Comparison of ENCODE assay signal across 12 cellular contexts in the genomic region with DNA sequence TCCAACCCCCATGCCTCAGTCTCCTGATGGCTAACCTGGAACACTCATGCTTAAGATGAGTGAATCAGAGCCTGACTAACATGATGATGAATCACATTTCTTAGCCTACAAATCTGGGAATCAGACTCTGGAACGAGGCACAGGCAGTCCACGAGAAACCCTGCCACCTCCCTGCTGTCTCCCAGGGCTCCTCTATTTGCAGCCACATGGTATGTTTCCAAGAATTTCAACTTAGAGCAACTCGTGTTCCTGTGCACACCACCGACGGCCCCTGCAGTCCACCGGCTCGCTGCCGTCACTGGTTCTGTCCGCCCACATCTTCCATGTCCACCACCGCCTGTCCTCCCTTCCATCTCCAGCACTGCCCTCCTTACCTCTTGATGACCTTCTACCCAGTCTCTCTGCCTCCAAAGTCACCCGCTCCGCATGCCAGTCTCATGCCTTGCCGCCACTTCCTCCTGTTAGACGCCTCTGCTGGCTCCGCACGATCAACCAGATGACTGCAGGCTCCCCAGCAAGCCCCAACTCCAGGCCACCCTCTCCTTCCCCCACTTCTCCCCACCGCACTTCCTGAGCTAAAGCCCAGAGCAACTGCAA.
DNase-seq lines count a peak whose midpoint lies in the region; ATAC-seq and TF ChIP-seq lines count a peak whose summit lies in the region.
"Had no signal": no experiment of that assay in that cellular context is flagged by ENCODE, and none has a peak within 500 bp of the region (broad histone marks: within the 10 kb centered on the region; RNA-seq: fewer than 3 reads in every experiment).

No MANE protein-coding gene starts in this region.

- TF ChIP-seq EP300 in stomach (IDR thresholded peaks at IDR 0.05) = no peak

- H3K27ac ChIP-seq in cingulate gyrus (ENCODE audit: low read depth, low read length) = peak overlapping the region; percentile 30
- no peak overlapping the region for H3K27ac ChIP-seq in stomach
- H3K27ac ChIP-seq in effector memory CD4-positive, alpha-beta T cell (ENCODE audit: insufficient read depth, low read length, poor library complexity, severe bottlenecking) = no peak overlapping the region
- H3K27ac ChIP-seq: gastrocnemius medialis had no signal

- ATAC-seq in natural killer cell = peak; percentile 36 to 83 (median 59)
- ATAC-seq: gastrocnemius medialis, T-cell had no signal

- H3K4me3 ChIP-seq in BJ (ENCODE audit: low read depth, low read length) (no peak overlapping the region), stomach (no peak overlapping the region)
- H3K4me3 ChIP-seq in effector memory CD4-positive, alpha-beta T cell (ENCODE audit: insufficient read depth, low read depth, low read length, poor library complexity, severe bottlenecking) = no peak overlapping the region
- H3K4me3 ChIP-seq: gastrocnemius medialis had no signal

- no peaks in the 10 kb centered on the region for H3K9me3 Mint-ChIP-seq in natural killer cell
- H3K9me3 Mint-ChIP-seq: activated T-helper 2 cell treated with anti-CD3 and anti-CD28 coated beads, Interferon-gamma antibody, Interleukin-2, Interleukin-4, amounts not matched to agents 10 μg/mL and 5 μg/mL and 100 μg/mL, durations not matched to agents 14 hours and 24 hours and 36 hours had no signal

- H3K4me1 ChIP-seq in stomach = no peaks in the 10 kb centered on the region
- no peaks in the 10 kb centered on the region for H3K4me1 ChIP-seq in effector memory CD4-positive, alpha-beta T cell (ENCODE audit: control insufficient read depth, insufficient read depth, low read length, poor library complexity, severe bottlenecking)
- H3K4me1 ChIP-seq: gastrocnemius medialis had no signal

- POLR2A ChIA-PET in BJ (lab: Charles Lee) = no interaction called here

- H3K27me3 Mint-ChIP-seq in natural killer cell (ENCODE audit: low read depth in 2 of 2) = no peaks in the 10 kb centered on the region
- H3K27me3 Mint-ChIP-seq: T-cell had no signal

- peak; percentile 43 for DNase-seq in BJ (ENCODE audit: low read depth)
- peak; percentile 86 for DNase-seq in MV-4-11 (lab: John Stamatoyannopoulos, UW)
- no peak for DNase-seq in natural killer cell
- no peak for DNase-seq in stomach
- DNase-seq in effector memory CD4-positive, alpha-beta T cell = no peak
- DNase-seq in stimulated activated CD4-positive, alpha-beta T cell treated with anti-CD3 and anti-CD28 coated beads, Interleukin-4, amount 100 ng/mL, for 24 hours = no peak
- DNase-seq in HuH-7 (ENCODE audit: low spot score) = no peak
- DNase-seq: T-cell had no signal

- H3K36me3 Mint-ChIP-seq in natural killer cell = no peaks in the 10 kb centered on the region

- CTCF ChIA-PET in BJ (lab: Yijun Ruan, JAX) = no interaction called here

- no peaks in the 10 kb centered on the region for H3K36me3 ChIP-seq in BJ (ENCODE audit: control insufficient read depth, insufficient read depth, low read length)
- no peaks in the 10 kb centered on the region for H3K36me3 ChIP-seq in stomach
- H3K36me3 ChIP-seq in effector memory CD4-positive, alpha-beta T cell (ENCODE audit: control insufficient read depth, insufficient read depth, low read length) = no peaks in the 10 kb centered on the region
- H3K36me3 ChIP-seq: gastrocnemius medialis had no signal

- no peaks in the 10 kb centered on the region for H3K27me3 ChIP-seq in BJ (ENCODE audit: control insufficient read depth, insufficient read depth, low read length)
- H3K27me3 ChIP-seq in stomach = no peaks in the 10 kb centered on the region
- H3K27me3 ChIP-seq in effector memory CD4-positive, alpha-beta T cell (replicated peaks; ENCODE audit: control insufficient read depth, insufficient read depth, low read length, poor library complexity, severe bottlenecking) = no peaks in the 10 kb centered on the region
- H3K27me3 ChIP-seq: gastrocnemius medialis had no signal

- H3K27ac Mint-ChIP-seq in natural killer cell = peak overlapping the region in 1 of 2 donors; percentile 70
- H3K27ac Mint-ChIP-seq: activated T-helper 2 cell treated with anti-CD3 and anti-CD28 coated beads, Interferon-gamma antibody, Interleukin-2, Interleukin-4, amounts not matched to agents 10 μg/mL and 5 μg/mL and 100 μg/mL, durations not matched to agents 14 hours and 24 hours and 36 hours; nephron; T-cell had no signal

- TF ChIP-seq POLR2A in stomach (IDR thresholded peaks at IDR 0.05) = no peak

- H3K4me1 Mint-ChIP-seq in natural killer cell = peaks cover 19 to 46% of the 10 kb centered on the region in 2 donors
- H3K4me1 Mint-ChIP-seq: nephron had no signal

- no peaks in the 10 kb centered on the region for H3K9me3 ChIP-seq in stomach
- no peaks in the 10 kb centered on the region for H3K9me3 ChIP-seq in effector memory CD4-positive, alpha-beta T cell (ENCODE audit: control insufficient read depth, low read length)
- H3K9me3 ChIP-seq: gastrocnemius medialis had no signal

- intact Hi-C loops in natural killer cell (cut with micrococcal nuclease) = no loop called here
- intact Hi-C loops in stomach (cut with DNase I; ENCODE audit: low total_unique reads) = no loop called here

- H3K4me3 Mint-ChIP-seq in natural killer cell = peak overlapping the region; percentile 11
- H3K4me3 Mint-ChIP-seq: nephron, T-cell had no signal

- 78 to 92% (median 86%) methylated on average over 17 of the region's 17 CpGs for WGBS in stomach, 5 donors

- no peak for TF ChIP-seq CTCF in BJ (IDR thresholded peaks at IDR 0.05; ENCODE audit: insufficient read depth, low read depth, low read length)
- no peak for TF ChIP-seq CTCF in natural killer cell (IDR thresholded peaks at IDR 0.05)
- TF ChIP-seq CTCF in stomach (IDR thresholded peaks at IDR 0.05) = no peak

Comparison
In these comparisons a context has a peak if more than half of its experiments do, and no peak if none do; other contexts are left out.
1. DNase-seq: peak in BJ (single experiment) and MV-4-11 (single experiment); none in natural killer cell (single experiment), stomach (single experiment), effector memory CD4-positive, alpha-beta T cell (0 of 3), stimulated activated CD4-positive, alpha-beta T cell treated with anti-CD3 and anti-CD28 coated beads, Interleukin-4, amount 100 ng/mL, for 24 hours (single experiment) and HuH-7 (single experiment).